Comparison of ENCODE assay signal across 14 cellular contexts in the genomic region with DNA sequence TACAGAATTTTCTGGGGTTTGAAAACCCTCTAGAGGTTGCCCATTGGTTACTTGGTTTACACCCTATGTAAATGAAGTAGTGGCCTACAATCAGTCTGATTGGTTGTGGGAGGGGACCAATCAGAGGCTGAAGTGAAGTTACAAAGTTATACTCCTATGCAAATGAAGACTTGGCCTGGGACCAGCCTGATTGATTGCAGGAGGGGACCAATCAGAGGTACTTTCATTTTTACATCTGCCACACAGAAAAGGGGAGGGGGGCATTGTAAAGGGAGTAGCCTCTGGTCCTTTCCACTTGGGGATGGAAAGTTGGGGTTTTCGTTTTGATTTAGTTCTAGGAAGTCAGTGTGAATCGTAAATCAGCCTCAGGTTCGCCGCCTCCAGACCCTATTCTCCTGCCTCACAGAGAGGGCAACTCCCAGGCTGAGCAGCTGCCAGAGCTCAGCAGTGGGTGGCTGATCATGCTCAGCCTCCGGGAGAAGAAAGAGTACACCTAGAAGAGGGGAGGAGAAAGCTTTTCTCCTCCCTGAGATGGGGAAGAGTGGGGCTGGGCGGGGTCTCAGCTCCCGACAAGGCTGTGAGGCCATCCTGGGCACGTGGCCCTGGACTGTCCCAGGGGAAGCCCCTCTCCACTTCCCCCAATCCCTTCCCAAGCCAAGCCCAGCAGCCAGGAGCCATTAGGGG.
DNase-seq lines count a peak whose midpoint lies in the region; TF ChIP-seq lines count a peak whose summit lies in the region.
"Had no signal": no experiment of that assay in that cellular context is flagged by ENCODE, and none has a peak within 500 bp of the region (broad histone marks: within the 10 kb centered on the region; RNA-seq: fewer than 3 reads in every experiment).

No MANE protein-coding gene starts in this region.

- no peaks in the 10 kb centered on the region for H3K36me3 Mint-ChIP-seq in MCF 10A (ENCODE audit: insufficient read depth, unreplicated experiment)
- H3K36me3 Mint-ChIP-seq in immature natural killer cell = no peaks in the 10 kb centered on the region
- H3K36me3 Mint-ChIP-seq: activated naive CD8-positive, alpha-beta T cell had no signal

- intact Hi-C loops in MCF 10A (cut with micrococcal nuclease) (no loop called here), breast epithelium (cut with DNase I; ENCODE audit: low total_unique reads) (no loop called here), testis (cut with DNase I; ENCODE audit: low total_unique reads) (no loop called here)

- WGBS in testis, 2 donors = 40 to 48% methylated on average over 6 to 8 of the region's 8 CpGs

- H3K4me3 ChIP-seq in breast epithelium = peak overlapping the region in 1 of 3 donors; percentile 15
- no peak overlapping the region for H3K4me3 ChIP-seq in testis

- H3K9me3 ChIP-seq in breast epithelium (no peaks in the 10 kb centered on the region), testis (no peaks in the 10 kb centered on the region)
- H3K9me3 ChIP-seq: spleen had no signal

- H3K36me3 ChIP-seq in breast epithelium (no peaks in the 10 kb centered on the region), testis (ENCODE audit: low read depth, missing control alignments) (no peaks in the 10 kb centered on the region)
- H3K36me3 ChIP-seq: spleen had no signal

- no peak for TF ChIP-seq CTCF in MCF 10A (IDR thresholded peaks at IDR 0.05; ENCODE audit: unreplicated experiment)
- TF ChIP-seq CTCF in breast epithelium (IDR thresholded peaks at IDR 0.05) = no peak
- TF ChIP-seq CTCF in testis (IDR thresholded peaks at IDR 0.05) = no peak

- POLR2A ChIA-PET in MCF 10A (lab: Yijun Ruan, JAX) = no interaction called here

- CTCF ChIA-PET in MCF 10A (lab: Yijun Ruan, JAX) = no interaction called here

- H3K4me3 Mint-ChIP-seq in MCF 10A (ENCODE audit: unreplicated experiment) (peak overlapping the region; percentile 41), immature natural killer cell (peak overlapping the region in 4 of 5 donors; percentile 68 to 92 (median 75))
- H3K4me3 Mint-ChIP-seq: activated CD4-positive, alpha-beta T cell treated with anti-CD3 and anti-CD28 coated beads, Interleukin-2, amount 10 ng/mL, durations not matched to agents 7 days and 5 days; activated naive CD8-positive, alpha-beta T cell had no signal

- H3K9me3 Mint-ChIP-seq in MCF 10A (ENCODE audit: unreplicated experiment) = peaks cover 14% of the 10 kb centered on the region
- peaks cover 0 to 3% (median 0%) of the 10 kb centered on the region in 6 donors for H3K9me3 Mint-ChIP-seq in immature natural killer cell
- H3K9me3 Mint-ChIP-seq: activated CD4-positive, alpha-beta T cell treated with anti-CD3 and anti-CD28 coated beads, Interleukin-2, amount 10 ng/mL, durations not matched to agents 7 days and 5 days had no signal

- H3K27ac Mint-ChIP-seq in MCF 10A (ENCODE audit: low read depth, unreplicated experiment) = no peak overlapping the region
- H3K27ac Mint-ChIP-seq in immature natural killer cell = peak overlapping the region in 5 of 6 donors; percentile 25 to 81 (median 67)
- H3K27ac Mint-ChIP-seq: activated CD4-positive, alpha-beta T cell treated with anti-CD3 and anti-CD28 coated beads, Interleukin-2, amount 10 ng/mL, durations not matched to agents 7 days and 5 days; activated naive CD8-positive, alpha-beta T cell had no signal

- no TSS peak for BruUV-seq in MCF 10A (replicated peaks; lab: Mats Ljungman, UMichigan)

- peaks cover 11% of the 10 kb centered on the region for H3K4me1 Mint-ChIP-seq in MCF 10A (ENCODE audit: insufficient read depth, unreplicated experiment)
- peaks cover 0 to 9% of the 10 kb centered on the region in 2 donors for H3K4me1 Mint-ChIP-seq in immature natural killer cell
- H3K4me1 Mint-ChIP-seq: activated CD4-positive, alpha-beta T cell treated with anti-CD3 and anti-CD28 coated beads, Interleukin-2, amount 10 ng/mL, durations not matched to agents 7 days and 5 days had no signal

- DNase-seq in MCF 10A (ENCODE audit: unreplicated experiment) (no peak), breast epithelium (ENCODE audit: low spot score in 2 of 2) (no peak), NCI-H774 (lab: John Stamatoyannopoulos, UW) (peak; percentile 83), immature natural killer cell (peak; percentile 7 to 64 (median 15)), testis (peak; percentile 46), GM19238 (ENCODE audit: insufficient read length, low spot score) (no peak), NCI-H2171 treated with DMSO at 0.1 percent for 48 hours (lab: John Stamatoyannopoulos, UW) (no peak), HuH-7 (ENCODE audit: low spot score) (no peak)
- DNase-seq: activated CD4-positive, alpha-beta T cell treated with anti-CD3 and anti-CD28 coated beads, Interleukin-2, amount 10 ng/mL, durations not matched to agents 7 days and 5 days; NCI-H510A treated with DMSO at 0.1 percent for 48 hours; spleen; trophoblast cell had no signal

- no peaks in the 10 kb centered on the region for H3K27me3 Mint-ChIP-seq in MCF 10A (ENCODE audit: insufficient read depth, unreplicated experiment)
- peaks cover 4 to 5% (median 4%) of the 10 kb centered on the region in 3 donors for H3K27me3 Mint-ChIP-seq in immature natural killer cell (ENCODE audit: low read depth in 3 of 3)

- H3K27ac ChIP-seq in breast epithelium (no peak overlapping the region), testis (no peak overlapping the region)
- H3K27ac ChIP-seq: parathyroid adenoma, spleen had no signal

- H3K27me3 ChIP-seq in breast epithelium (no peaks in the 10 kb centered on the region), testis (no peaks in the 10 kb centered on the region)

- H3K4me1 ChIP-seq in breast epithelium (no peaks in the 10 kb centered on the region), testis (no peaks in the 10 kb centered on the region)
- H3K4me1 ChIP-seq: parathyroid adenoma, spleen had no signal

- no peak for TF ChIP-seq POLR2A in breast epithelium (IDR thresholded peaks at IDR 0.05)
- TF ChIP-seq POLR2A in testis (IDR thresholded peaks at IDR 0.05) = no peak

Comparison
In these comparisons a context has a peak if more than half of its experiments do, and no peak if none do; other contexts are left out.
1. DNase-seq: peak in NCI-H774 (single experiment), immature natural killer cell (3 of 3) and testis (single experiment); none in MCF 10A (single experiment), breast epithelium (0 of 2), GM19238 (single experiment), NCI-H2171 treated with DMSO at 0.1 percent for 48 hours (single experiment) and HuH-7 (single experiment).